In the genomic region with DNA sequence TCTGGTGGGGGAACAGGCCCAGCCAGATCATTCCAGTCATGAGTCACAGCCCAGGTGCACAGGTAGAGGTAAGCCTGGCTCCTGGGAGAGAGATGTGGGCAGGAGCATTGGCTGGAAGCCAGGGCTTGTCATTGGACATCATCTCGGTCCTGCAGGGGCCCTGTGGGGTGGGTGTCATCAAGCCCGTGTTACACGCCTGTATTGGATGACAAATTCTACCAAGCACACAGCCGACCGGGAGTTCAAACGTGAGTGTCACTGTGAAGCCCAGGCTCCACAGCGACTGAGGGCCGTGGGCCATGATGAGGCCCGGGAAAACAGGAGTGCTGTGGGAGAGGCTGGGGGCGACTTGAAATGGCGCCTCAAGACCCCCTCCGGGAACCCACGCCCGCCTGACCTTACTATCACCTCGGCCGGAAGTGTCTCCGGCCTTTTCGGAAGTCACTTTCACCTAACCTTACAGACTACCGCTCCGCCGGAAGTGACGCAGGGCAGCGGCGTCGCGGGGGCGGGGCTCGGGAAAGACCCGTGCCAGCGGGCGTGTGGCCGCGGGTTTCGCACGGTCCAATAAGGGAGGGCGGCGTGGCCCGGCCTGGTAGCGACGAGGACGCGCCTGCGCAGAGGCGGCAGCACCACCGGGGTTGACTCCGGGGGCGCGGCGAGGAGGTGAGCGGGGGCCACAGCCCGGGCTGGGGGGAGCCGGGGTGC, we compare ENCODE assay signal across 8 cellular contexts.
DNase-seq lines count a peak whose midpoint lies in the region; ATAC-seq and TF ChIP-seq lines count a peak whose summit lies in the region.

Gene FKBP2, plus strand, starts transcription at position 629 of the 708 bp plus-strand sequence. CDS start 1,293 bp downstream, outside the sequence.

- DNase-seq in AG09319 (ENCODE audit: extremely low read depth, low read depth) (peak; percentile 94), NCI-H345 treated with DMSO at 0.1 percent for 48 hours (lab: John Stamatoyannopoulos, UW; ENCODE audit: unreplicated experiment) (peak; percentile 93), islet precursor cell (peak; percentile 99)
- DNase-seq in activated CD4-positive, CD25-positive, alpha-beta regulatory T cell treated with anti-CD3 and anti-CD28 coated beads, Interleukin-2, amount 50 U/mL, for 16 hours (ENCODE audit: low read depth, low spot score), result peak; percentile 97
- DNase-seq in central memory CD4-positive, alpha-beta T cell, result peak; percentile 99
- DNase-seq in stimulated activated CD4-positive, alpha-beta T cell treated with anti-CD3 and anti-CD28 coated beads, Interleukin-12 subunit alpha, Interleukin-12 subunit beta, amount 100 ng/mL, for 48 hours (ENCODE audit: low read depth in 2 of 3, low spot score in 1 of 3), result peak; percentile 92 to 97 (median 94)

- ATAC-seq in GM19025 (IDR thresholded peaks at IDR 0.05; ENCODE audit: low read depth, unreplicated experiment), result peak; percentile 41
- ATAC-seq in HG03280 (IDR thresholded peaks at IDR 0.05; ENCODE audit: unreplicated experiment), result peak; percentile 47

- no peak for TF ChIP-seq CTCF in AG09319 (IDR thresholded peaks at IDR 0.05; ENCODE audit: low read depth, low read length)

Comparison
In these comparisons a context has a peak if more than half of its experiments do, and no peak if none do; other contexts are left out.
1. Peak in every context shown above with its lines: DNase-seq and ATAC-seq.